20 cellular contexts compared by ENCODE assay signal in genomic region chr1:69129538-69129937, GRCh38.
DNase-seq lines count a peak whose midpoint lies in the region; ATAC-seq and TF ChIP-seq lines count a peak whose summit lies in the region.
"Had no signal": no experiment of that assay in that cellular context is flagged by ENCODE, and none has a peak within 500 bp of the region (broad histone marks: within the 10 kb centered on the region; RNA-seq: fewer than 3 reads in every experiment).

No MANE protein-coding gene starts in this region.

- DNase-seq in cardiac muscle cell (ENCODE audit: low read depth in 1 of 2, low spot score in 1 of 2), result no peak
- no peak for DNase-seq in Right ventricle myocardium superior
- DNase-seq in WERI-Rb-1, result peak; percentile 66
- DNase-seq in mesothelial cell of epicardium (ENCODE audit: low spot score in 2 of 2, unreplicated experiment in 2 of 2), result no peak
- no peak for DNase-seq in stomach
- DNase-seq: AML-193; C1 segment of cervical spinal cord; CD8-positive, alpha-beta T cell; GOT3; IMR-90; NCI-H1092 treated with DMSO at 0.1 percent for 48 hours; NCI-H1436 treated with DMSO at 0.1 percent for 48 hours; NCI-H1930; NCI-H446; NCI-H774; Peyer's patch; SJCRH30 had no signal

- H3K9me3 ChIP-seq in cardiac muscle cell (ENCODE audit: low read depth), result no peaks in the 10 kb centered on the region
- no peaks in the 10 kb centered on the region for H3K9me3 ChIP-seq in WERI-Rb-1 (ENCODE audit: severe bottlenecking)
- H3K9me3 ChIP-seq in stomach, result no peaks in the 10 kb centered on the region
- H3K9me3 ChIP-seq: Peyer's patch, SJCRH30 had no signal

- no peak for TF ChIP-seq EP300 in stomach (IDR thresholded peaks at IDR 0.05)

- peak overlapping the region; percentile 35 for H3K27ac Mint-ChIP-seq in mesothelial cell of epicardium
- H3K27ac Mint-ChIP-seq: CD8-positive, alpha-beta T cell had no signal

- H3K9me3 Mint-ChIP-seq in mesothelial cell of epicardium, result no peaks in the 10 kb centered on the region

- no peaks in the 10 kb centered on the region for H3K27me3 Mint-ChIP-seq in mesothelial cell of epicardium (ENCODE audit: low read depth)

- H3K27me3 ChIP-seq in cardiac muscle cell (no peaks in the 10 kb centered on the region), WERI-Rb-1 (ENCODE audit: insufficient read depth, low read depth, severe bottlenecking) (no peaks in the 10 kb centered on the region), stomach (no peaks in the 10 kb centered on the region)
- H3K27me3 ChIP-seq: Peyer's patch, SJCRH30 had no signal

- peaks cover 46% of the 10 kb centered on the region for H3K4me1 Mint-ChIP-seq in mesothelial cell of epicardium

- H3K4me3 ChIP-seq in cardiac muscle cell, result no peak overlapping the region
- no peak overlapping the region for H3K4me3 ChIP-seq in WERI-Rb-1 (ENCODE audit: low read depth, low read length)
- no peak overlapping the region for H3K4me3 ChIP-seq in stomach
- H3K4me3 ChIP-seq: Peyer's patch, SJCRH30 had no signal

- ATAC-seq in Right ventricle myocardium superior (ENCODE audit: poor library complexity), result no peak
- ATAC-seq in HG03135 (IDR thresholded peaks at IDR 0.05; ENCODE audit: unreplicated experiment), result no peak
- no peak for ATAC-seq in GM19035 (IDR thresholded peaks at IDR 0.05; ENCODE audit: unreplicated experiment)
- ATAC-seq: CD8-positive, alpha-beta T cell had no signal

- WGBS in stomach, 5 donors, result 59 to 70% (median 65%) methylated on average over 4 of the region's 4 CpGs

- intact Hi-C loops in Right ventricle myocardium superior (cut with DNase I), result no loop called here
- intact Hi-C loops in stomach (cut with DNase I; ENCODE audit: low total_unique reads), result no loop called here

- no peak for TF ChIP-seq CTCF in cardiac muscle cell (IDR thresholded peaks at IDR 0.05; ENCODE audit: low read depth, low read length)
- no peak for TF ChIP-seq CTCF in WERI-Rb-1 (IDR thresholded peaks at IDR 0.05; ENCODE audit: low read depth, low read length)
- no peak for TF ChIP-seq CTCF in mesothelial cell of epicardium (IDR thresholded peaks at IDR 0.05; ENCODE audit: unreplicated experiment)
- no peak for TF ChIP-seq CTCF in stomach (IDR thresholded peaks at IDR 0.05)

- no peak for TF ChIP-seq POLR2A in stomach (IDR thresholded peaks at IDR 0.05)

- H3K36me3 ChIP-seq in cardiac muscle cell (no peaks in the 10 kb centered on the region), WERI-Rb-1 (no peaks in the 10 kb centered on the region), stomach (no peaks in the 10 kb centered on the region)
- H3K36me3 ChIP-seq: Peyer's patch, SJCRH30 had no signal

- peak overlapping the region; percentile 75 for H3K27ac ChIP-seq in cardiac muscle cell
- peak overlapping the region; percentile 19; the same call in 1 of the 2 replicates for H3K27ac ChIP-seq in WERI-Rb-1
- H3K27ac ChIP-seq in stomach, result no peak overlapping the region
- H3K27ac ChIP-seq: KMS-11, Peyer's patch, SJCRH30 had no signal

- no peaks in the 10 kb centered on the region for H3K36me3 Mint-ChIP-seq in mesothelial cell of epicardium
- H3K36me3 Mint-ChIP-seq: CD8-positive, alpha-beta T cell had no signal

- peaks cover 25% of the 10 kb centered on the region for H3K4me1 ChIP-seq in cardiac muscle cell (ENCODE audit: low read depth)
- peaks cover 0 to 18% (median 0%) of the 10 kb centered on the region in 4 donors for H3K4me1 ChIP-seq in stomach
- H3K4me1 ChIP-seq: Peyer's patch, SJCRH30 had no signal

- H3K4me3 Mint-ChIP-seq in mesothelial cell of epicardium, result no peak overlapping the region
- H3K4me3 Mint-ChIP-seq: CD8-positive, alpha-beta T cell had no signal

Comparison
In these comparisons a context has a peak if more than half of its experiments do, and no peak if none do; other contexts are left out.
1. H3K27ac ChIP-seq: peak in cardiac muscle cell (single experiment) and WERI-Rb-1 (single experiment); none in stomach (0 of 5).